Comparison of ENCODE assay signal across 8 cellular contexts in genomic region chr5:43066799-43067741, GRCh38. TPM values are rescaled to one million over a fixed set of nuclear protein-coding genes. Genes with fewer than 3 reads are reported as not detected.
DNase-seq lines count a peak whose midpoint lies in the region; ATAC-seq and TF ChIP-seq lines count a peak whose summit lies in the region.

No MANE protein-coding gene starts in this region.

- peak; percentile 86 for DNase-seq in ACHN
- peak; percentile 72 for DNase-seq in NCI-H345 treated with DMSO at 0.1 percent for 48 hours (lab: John Stamatoyannopoulos, UW; ENCODE audit: unreplicated experiment)
- peak; percentile 81 for DNase-seq in activated CD4-positive, CD25-positive, alpha-beta regulatory T cell treated with anti-CD3 and anti-CD28 coated beads, Interleukin-2, amount 50 U/mL, for 72 hours
- DNase-seq in chondrocyte (ENCODE audit: low spot score), result no peak
- DNase-seq in stimulated activated CD4-positive, alpha-beta T cell treated with anti-CD3 and anti-CD28 coated beads, Interleukin-1b, Interleukin-23, amount 100 ng/mL, for 24 hours (ENCODE audit: low read depth in 4 of 4, low spot score in 1 of 4), result peak; percentile 65 to 81 (median 77)

- H3K27me3 ChIP-seq in layer of hippocampus (ENCODE audit: control insufficient read depth, insufficient read depth, low read length), result no peaks in the 10 kb centered on the region

- ATAC-seq in GM18873 (IDR thresholded peaks at IDR 0.05; ENCODE audit: low FRiP score, unreplicated experiment) (peak; percentile 49), HG03175 (IDR thresholded peaks at IDR 0.05; ENCODE audit: unreplicated experiment) (peak; percentile 36)

- peak overlapping the region; percentile 90 for H3K4me3 Mint-ChIP-seq in chondrocyte (ENCODE audit: unreplicated experiment)

- H3K4me1 Mint-ChIP-seq in chondrocyte (ENCODE audit: low read depth), result peaks cover 53% of the 10 kb centered on the region

- H3K27me3 Mint-ChIP-seq in chondrocyte (ENCODE audit: low read depth), result no peaks in the 10 kb centered on the region

- peak overlapping the region; percentile 99 for H3K27ac ChIP-seq in layer of hippocampus (ENCODE audit: low read depth, low read length)

- H3K36me3 Mint-ChIP-seq in chondrocyte (ENCODE audit: low read depth), result peaks cover 13% of the 10 kb centered on the region

- no peak for TF ChIP-seq CTCF in chondrocyte (IDR thresholded peaks at IDR 0.05)

- H3K27ac Mint-ChIP-seq in chondrocyte (ENCODE audit: unreplicated experiment), result peak overlapping the region; percentile 99

- no peaks in the 10 kb centered on the region for H3K9me3 Mint-ChIP-seq in chondrocyte (ENCODE audit: low read depth)

- in situ Hi-C loops in ACHN (cut with HindIII; ENCODE audit: low pct_ligation_motif_present, low pct_unique_long_range_greater_than_20kb, low sequenced_read_pairs), result no loop called here

RNA-seq across cellular contexts. Expression of gene ANXA2R, which starts 27.0 kb away (rescaled TPM):
- total RNA-seq in chondrocyte, result 1.2 to 3.5 TPM (median 1.7 TPM) in 3 replicates

RNA-seq across cellular contexts. Expression of gene ZNF131, which starts 53.6 kb away (rescaled TPM):
- total RNA-seq in chondrocyte, result 29.2 to 37.3 TPM (median 29.4 TPM) in 3 replicates
